Comparison of ENCODE assay signal across 8 cellular contexts in the genomic region with DNA sequence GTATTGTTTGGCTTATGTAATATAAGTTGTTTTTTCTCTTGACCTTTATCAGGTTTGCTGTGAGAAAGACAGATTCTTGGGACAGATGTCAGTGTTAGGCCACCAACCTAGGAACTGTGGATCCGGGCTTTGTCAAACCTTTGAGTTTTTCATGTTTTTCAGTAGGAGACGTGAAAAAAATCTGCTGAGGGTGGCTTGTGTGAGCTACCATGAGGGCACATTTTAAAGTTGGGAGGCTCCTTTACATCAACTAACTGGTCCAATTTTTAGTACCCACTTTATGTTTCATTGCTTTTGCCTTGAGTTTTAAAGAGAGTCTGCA. TPM values are rescaled to one million over a fixed set of nuclear protein-coding genes. Genes with fewer than 3 reads are reported as not detected.
A peak's percentile ranks its signal among the peaks of the same experiment; 100 is the strongest.
DNase-seq lines count a peak whose midpoint lies in the region; FAIRE-seq and TF ChIP-seq lines count a peak whose summit lies in the region.

No MANE protein-coding gene starts in this region.

- intact Hi-C loops in Caco-2 (cut with micrococcal nuclease; ENCODE audit: unreplicated experiment) = loop anchor here (1.0 kb wide), 2 partner anchors 9 to 37 kb away; partner anchors contain the start of gene ANGEL2
- intact Hi-C loops in endothelial cell of umbilical vein (cut with micrococcal nuclease) = loop anchor here (1.0 kb wide), 2 partner anchors 37 to 575 kb away; partner anchors contain the start of gene ANGEL2

- H3K9me2 ChIP-seq in OCI-LY1 (ENCODE audit: low read depth, low read length) = no peaks in the 10 kb centered on the region

- BruUV-seq in Caco-2 (replicated peaks; lab: Mats Ljungman, UMichigan) (TSS peak; percentile 77), endothelial cell of umbilical vein (replicated peaks; lab: Mats Ljungman, UMichigan) (TSS peak; percentile 53)

- peak overlapping the region; percentile 72 for H3K9ac ChIP-seq in OCI-LY1 (ENCODE audit: low read length)
- peak overlapping the region; percentile 55 for H3K9ac ChIP-seq in endothelial cell of umbilical vein (replicated peaks; ENCODE audit: extremely low read depth, insufficient read depth, low read length)
- no peak overlapping the region for H3K9ac ChIP-seq in parathyroid adenoma

- H3F3A ChIP-seq in OCI-LY1 (ENCODE audit: insufficient read depth, low read length) = no peaks in the 10 kb centered on the region

- H3K4me3 Mint-ChIP-seq in Caco-2 (ENCODE audit: unreplicated experiment) = peak overlapping the region; percentile 96

- no peak for TF ChIP-seq CTCF in Caco-2 (IDR thresholded peaks at IDR 0.05; ENCODE audit: insufficient read depth in 1 of 2, low read depth in 1 of 2, low read length in 1 of 2, severe bottlenecking in 1 of 2, unreplicated experiment in 1 of 2)
- no peak for TF ChIP-seq CTCF in OCI-LY1 (IDR thresholded peaks at IDR 0.05; ENCODE audit: low read length)
- TF ChIP-seq CTCF in endothelial cell of umbilical vein (IDR thresholded peaks at IDR 0.05; ENCODE audit: extremely low read depth in 1 of 2, insufficient read depth in 1 of 2, low read depth in 1 of 2, low read length in 2 of 2) = no peak
- no peak for TF ChIP-seq CTCF in parathyroid adenoma (IDR thresholded peaks at IDR 0.05)

- H3K9me3 Mint-ChIP-seq in Caco-2 (ENCODE audit: unreplicated experiment) = no peaks in the 10 kb centered on the region

- dilution Hi-C loops in endothelial cell of umbilical vein (cut with MboI; ENCODE audit: extremely low pct_ligation_motif_present, low sequenced_read_pairs) = no loop called here

- POLR2A ChIA-PET in Caco-2 (lab: Charles Lee) = no interaction called here
- POLR2A ChIA-PET in endothelial cell of umbilical vein (lab: Charles Lee) = no interaction called here

- peaks cover 18% of the 10 kb centered on the region for H3K4me1 ChIP-seq in Caco-2
- H3K4me1 ChIP-seq in OCI-LY1 (ENCODE audit: insufficient read depth, low read length, severe bottlenecking) = peaks cover 19% of the 10 kb centered on the region
- H3K4me1 ChIP-seq in endothelial cell of umbilical vein (ENCODE audit: control insufficient read depth, extremely low read depth, insufficient read depth, low read length) = peaks cover 6% of the 10 kb centered on the region
- H3K4me1 ChIP-seq in parathyroid adenoma = no peaks in the 10 kb centered on the region

- H3K27ac ChIP-seq in OCI-LY1 (ENCODE audit: low read depth, low read length, poor library complexity, severe bottlenecking) (no peak overlapping the region), endothelial cell of umbilical vein (ENCODE audit: insufficient read depth, low read depth, low read length) (peak overlapping the region; percentile 35), parathyroid adenoma (no peak overlapping the region)

- no peaks in the 10 kb centered on the region for H3K36me3 Mint-ChIP-seq in Caco-2 (ENCODE audit: insufficient read depth, unreplicated experiment)

- H3K4me1 Mint-ChIP-seq in Caco-2 (ENCODE audit: low read depth, unreplicated experiment) = peaks cover 21% of the 10 kb centered on the region

- DNase-seq in Caco-2 (no peak), endothelial cell of umbilical vein (ENCODE audit: low read depth, low spot score) (no peak), GM19240 (ENCODE audit: insufficient read length, low spot score) (no peak), NCI-H1417 treated with DMSO at 0.1 percent for 48 hours (lab: John Stamatoyannopoulos, UW) (no peak), HPDE6-E6E7 (ENCODE audit: extremely low spot score) (no peak)
- DNase-seq in stimulated activated CD4-positive, alpha-beta T cell treated with anti-CD3 and anti-CD28 coated beads, Interleukin-1b, Interleukin-23, amount 100 ng/mL, for 48 hours = no peak

- no peaks in the 10 kb centered on the region for H3K27me3 ChIP-seq in Caco-2 (replicated peaks; ENCODE audit: control insufficient read depth, insufficient read depth, low read length)
- H3K27me3 ChIP-seq in OCI-LY1 (ENCODE audit: insufficient read depth, low read length) = no peaks in the 10 kb centered on the region
- no peaks in the 10 kb centered on the region for H3K27me3 ChIP-seq in endothelial cell of umbilical vein (ENCODE audit: control insufficient read depth in 2 of 2, insufficient read depth in 2 of 2, low read length in 2 of 2)
- no peaks in the 10 kb centered on the region for H3K27me3 ChIP-seq in parathyroid adenoma (ENCODE audit: control insufficient read depth, insufficient read depth, low read length)

- H3K36me3 ChIP-seq in Caco-2 (ENCODE audit: control insufficient read depth, insufficient read depth, low read length) = no peaks in the 10 kb centered on the region
- H3K36me3 ChIP-seq in OCI-LY1 (ENCODE audit: insufficient read depth, low read length) = no peaks in the 10 kb centered on the region
- H3K36me3 ChIP-seq in endothelial cell of umbilical vein (ENCODE audit: control insufficient read depth in 2 of 2, extremely low read depth in 1 of 2, insufficient read depth in 2 of 2, low read length in 2 of 2) = no peaks in the 10 kb centered on the region
- H3K36me3 ChIP-seq in parathyroid adenoma (ENCODE audit: control insufficient read depth, insufficient read depth, low read length) = no peaks in the 10 kb centered on the region

- no peaks in the 10 kb centered on the region for H3K9me3 ChIP-seq in Caco-2
- H3K9me3 ChIP-seq in OCI-LY1 (ENCODE audit: low read length) = no peaks in the 10 kb centered on the region
- H3K9me3 ChIP-seq in endothelial cell of umbilical vein (replicated peaks; ENCODE audit: control insufficient read depth, insufficient read depth, low read length) = no peaks in the 10 kb centered on the region
- no peaks in the 10 kb centered on the region for H3K9me3 ChIP-seq in parathyroid adenoma (ENCODE audit: control insufficient read depth, low read length)

- H3K27me3 Mint-ChIP-seq in Caco-2 (ENCODE audit: insufficient read depth, unreplicated experiment) = no peaks in the 10 kb centered on the region

- peak overlapping the region; percentile 93 for H3K27ac Mint-ChIP-seq in Caco-2 (ENCODE audit: unreplicated experiment)

- FAIRE-seq in endothelial cell of umbilical vein (lab: Jason Lieb, UNC) = peak; percentile 15

- no peaks in the 10 kb centered on the region for H3K9me1 ChIP-seq in endothelial cell of umbilical vein (replicated peaks; ENCODE audit: control insufficient read depth, extremely low read depth, insufficient read depth, low read length)

- H4K20me1 ChIP-seq in OCI-LY1 (ENCODE audit: insufficient read depth, low read length) (no peaks in the 10 kb centered on the region), endothelial cell of umbilical vein (replicated peaks; ENCODE audit: control insufficient read depth, extremely low read depth, insufficient read depth, low read length) (no peaks in the 10 kb centered on the region)

- H3K4me2 ChIP-seq in OCI-LY1 (ENCODE audit: low read length) (peak overlapping the region; percentile 69), endothelial cell of umbilical vein (ENCODE audit: insufficient read depth, low read length) (peak overlapping the region; percentile 96), parathyroid adenoma (ENCODE audit: low read length) (peak overlapping the region; percentile 74)

- peak overlapping the region; percentile 77 for H3K4me3 ChIP-seq in Caco-2 (ENCODE audit: low read depth, low read length)
- peak overlapping the region; percentile 85 for H3K4me3 ChIP-seq in OCI-LY1 (ENCODE audit: low read depth, low read length, poor library complexity, severe bottlenecking)
- peak overlapping the region; percentile 83 to 95 (median 84) for H3K4me3 ChIP-seq in endothelial cell of umbilical vein (replicated peaks in 1 of 3; ENCODE audit: insufficient read depth in 1 of 3, low read depth in 1 of 3, low read length in 3 of 3)
- H3K4me3 ChIP-seq in parathyroid adenoma (ENCODE audit: low read depth, low read length) = peak overlapping the region; percentile 85

- CTCF ChIA-PET in Caco-2 (lab: Charles Lee) (interaction anchor here (0.6 to 1.4 kb wide), 2 partner anchors 18 to 193 kb away, joined by 4 read pairs; no protein-coding TSS in a partner anchor), endothelial cell of umbilical vein (lab: Charles Lee) (no interaction called here)

- no peaks in the 10 kb centered on the region; the same call in 1 of the 2 replicates for H3K79me2 ChIP-seq in OCI-LY1 (ENCODE audit: insufficient read depth, low read length)
- H3K79me2 ChIP-seq in endothelial cell of umbilical vein (ENCODE audit: control insufficient read depth, insufficient read depth, low read length) = peaks cover 21% of the 10 kb centered on the region
- peaks cover 2% of the 10 kb centered on the region for H3K79me2 ChIP-seq in parathyroid adenoma

- H2AFZ ChIP-seq in OCI-LY1 (ENCODE audit: low read length) (no peak overlapping the region), endothelial cell of umbilical vein (ENCODE audit: low read depth, low read length) (peak overlapping the region; percentile 93), parathyroid adenoma (no peak overlapping the region)

- no peak for TF ChIP-seq POLR2A in endothelial cell of umbilical vein (IDR thresholded peaks at IDR 0.05; ENCODE audit: low read depth, low read length)

TF ChIP-seq in endothelial cell of umbilical vein, 7 proteins besides CTCF, POLR2A, EP300 and RAD21 (continues in another document):
- TF ChIP-seq MYC (IDR thresholded peaks at IDR 0.05; ENCODE audit: low read depth, low read length) = no peak
- no peak for TF ChIP-seq JUN (IDR thresholded peaks at IDR 0.05; ENCODE audit: borderline replicate concordance, insufficient read depth, insufficient read length, low read depth)
- no peak for TF ChIP-seq GATA2 (IDR thresholded peaks at IDR 0.05; ENCODE audit: insufficient read depth, insufficient read length, low read depth, low read length)

RNA-seq across cellular contexts. Expression of gene RPS6KC1, which starts 0.8 kb away (rescaled TPM):
- 16.4 and 18.8 TPM in 2 replicates for total RNA-seq in Caco-2 (2022)
- 14.9 and 18.6 TPM in 2 replicates for total RNA-seq in endothelial cell of umbilical vein
- 4.0 and 5.1 TPM in 2 replicates for polyA plus RNA-seq in endothelial cell of umbilical vein
- polyA plus RNA-seq in endothelial cell of umbilical vein (2011; cell fraction: cytosol; rRNA removed) = 5.4 and 6.2 TPM in 2 replicates
- polyA plus RNA-seq in endothelial cell of umbilical vein (2011; cell fraction: nucleus; rRNA removed) = 19.8 and 20.4 TPM in 2 replicates
- polyA plus RNA-seq in endothelial cell of umbilical vein (2012) = 9.4 and 12.8 TPM in 2 replicates
- 16.5 and 18.0 TPM in 2 replicates for polyA minus RNA-seq in endothelial cell of umbilical vein
- polyA minus RNA-seq in endothelial cell of umbilical vein (2011; cell fraction: cytosol; rRNA and poly(A)+ RNA removed) = 9.5 TPM
- polyA minus RNA-seq in endothelial cell of umbilical vein (2011; cell fraction: nucleus; rRNA and poly(A)+ RNA removed) = 47.6 and 65.8 TPM in 2 replicates

RNA-seq across cellular contexts. Expression of gene ANGEL2, which starts 36.2 kb away (rescaled TPM):
- total RNA-seq in Caco-2 (2022) = 33.8 and 34.8 TPM in 2 replicates
- 31.6 and 39.1 TPM in 2 replicates for total RNA-seq in endothelial cell of umbilical vein
- 11.9 and 12.6 TPM in 2 replicates for polyA plus RNA-seq in endothelial cell of umbilical vein
- 9.3 and 11.1 TPM in 2 replicates for polyA plus RNA-seq in endothelial cell of umbilical vein (2011; cell fraction: cytosol; rRNA removed)
- polyA plus RNA-seq in endothelial cell of umbilical vein (2011; cell fraction: nucleus; rRNA removed) = 42.1 and 48.3 TPM in 2 replicates
- polyA plus RNA-seq in endothelial cell of umbilical vein (2012) = 15.0 and 17.3 TPM in 2 replicates
- 33.6 and 35.0 TPM in 2 replicates for polyA minus RNA-seq in endothelial cell of umbilical vein
- polyA minus RNA-seq in endothelial cell of umbilical vein (2011; cell fraction: cytosol; rRNA and poly(A)+ RNA removed) = 15.6 TPM
- 40.7 and 54.5 TPM in 2 replicates for polyA minus RNA-seq in endothelial cell of umbilical vein (2011; cell fraction: nucleus; rRNA and poly(A)+ RNA removed)
